In genomic region chr17:61335105-61335844, GRCh38 we compare ENCODE assay signal across 13 cellular contexts.
DNase-seq lines count a peak whose midpoint lies in the region; ATAC-seq and TF ChIP-seq lines count a peak whose summit lies in the region.
"Had no signal": no experiment of that assay in that cellular context is flagged by ENCODE, and none has a peak within 500 bp of the region (broad histone marks: within the 10 kb centered on the region; RNA-seq: fewer than 3 reads in every experiment).

No MANE protein-coding gene starts in this region.

- DNase-seq in LHCN-M2 (ENCODE audit: low read depth) (peak; percentile 26), coronary artery (ENCODE audit: low spot score) (no peak), mesothelial cell of epicardium (ENCODE audit: low spot score in 2 of 2, unreplicated experiment in 2 of 2) (no peak), NCI-H2107 (lab: John Stamatoyannopoulos, UW) (no peak), AG08395 (ENCODE audit: low spot score) (no peak), uterus (no peak)
- DNase-seq: activated T-cell treated with anti-CD3 and anti-CD28 coated beads, Interleukin-2, amount 50 U/mL, for 24 hours; effector memory CD4-positive, alpha-beta T cell; hippocampal formation; mammary epithelial cell; occipital lobe had no signal

- no peak for TF ChIP-seq POLR2A in uterus (IDR thresholded peaks at IDR 0.05)

- no peaks in the 10 kb centered on the region for H3K27me3 Mint-ChIP-seq in mesothelial cell of epicardium (ENCODE audit: low read depth)
- H3K27me3 Mint-ChIP-seq: activated T-cell treated with anti-CD3 and anti-CD28 coated beads, Interleukin-2, amount 50 U/mL, for 24 hours had no signal

- H3K4me3 Mint-ChIP-seq in mesothelial cell of epicardium, result no peak overlapping the region
- H3K4me3 Mint-ChIP-seq: activated T-cell treated with anti-CD3 and anti-CD28 coated beads, Interleukin-2, amount 50 U/mL, for 24 hours had no signal

- no peak for TF ChIP-seq CTCF in coronary artery (IDR thresholded peaks at IDR 0.05)
- no peak for TF ChIP-seq CTCF in mesothelial cell of epicardium (IDR thresholded peaks at IDR 0.05; ENCODE audit: unreplicated experiment)
- TF ChIP-seq CTCF in uterus (IDR thresholded peaks at IDR 0.05), result no peak

- peak overlapping the region; percentile 79 for H3K27ac ChIP-seq in ACC112 (ENCODE audit: low read depth, low read length)
- H3K27ac ChIP-seq in coronary artery, result peak overlapping the region; percentile 67 to 84
- H3K27ac ChIP-seq in uterus, result peak overlapping the region in 1 of 2 donors; percentile 2

- H3K27ac Mint-ChIP-seq in mesothelial cell of epicardium, result peak overlapping the region; percentile 7
- H3K27ac Mint-ChIP-seq: activated T-cell treated with anti-CD3 and anti-CD28 coated beads, Interleukin-2, amount 50 U/mL, for 24 hours had no signal

- H3K4me3 ChIP-seq in ACC112 (ENCODE audit: low read depth, low read length), result no peak overlapping the region
- H3K4me3 ChIP-seq in coronary artery, result no peak overlapping the region
- no peak overlapping the region for H3K4me3 ChIP-seq in uterus

- H3K36me3 Mint-ChIP-seq in mesothelial cell of epicardium, result no peaks in the 10 kb centered on the region

- no peaks in the 10 kb centered on the region for H3K79me2 ChIP-seq in ACC112 (ENCODE audit: control insufficient read depth, insufficient read depth, low read length, unreplicated experiment)

- H3K36me3 ChIP-seq in ACC112 (ENCODE audit: insufficient read depth, low read length) (no peaks in the 10 kb centered on the region), uterus (no peaks in the 10 kb centered on the region)

- no peak overlapping the region for H2AFZ ChIP-seq in ACC112 (ENCODE audit: low read length, unreplicated experiment)

- H3K27me3 ChIP-seq in ACC112 (ENCODE audit: insufficient read depth, low read length), result no peaks in the 10 kb centered on the region
- no peaks in the 10 kb centered on the region for H3K27me3 ChIP-seq in uterus

- no peak for ATAC-seq in HG03469 (IDR thresholded peaks at IDR 0.05; ENCODE audit: unreplicated experiment)

- peaks cover 44% of the 10 kb centered on the region for H3K4me1 Mint-ChIP-seq in mesothelial cell of epicardium

- intact Hi-C loops in uterus (cut with DNase I; ENCODE audit: low total_unique reads), result no loop called here

- no peaks in the 10 kb centered on the region for H3K9me3 Mint-ChIP-seq in mesothelial cell of epicardium
- H3K9me3 Mint-ChIP-seq: activated T-cell treated with anti-CD3 and anti-CD28 coated beads, Interleukin-2, amount 50 U/mL, for 24 hours had no signal

- H3K4me1 ChIP-seq in ACC112 (ENCODE audit: control insufficient read depth, insufficient read depth, low read length, unreplicated experiment) (peaks cover 71% of the 10 kb centered on the region), uterus (peaks cover 0 to 4% of the 10 kb centered on the region in 2 donors)

- H3K9me3 ChIP-seq in uterus, result no peaks in the 10 kb centered on the region
